ENCODE assay signal across 2 cellular contexts in the genomic region with DNA sequence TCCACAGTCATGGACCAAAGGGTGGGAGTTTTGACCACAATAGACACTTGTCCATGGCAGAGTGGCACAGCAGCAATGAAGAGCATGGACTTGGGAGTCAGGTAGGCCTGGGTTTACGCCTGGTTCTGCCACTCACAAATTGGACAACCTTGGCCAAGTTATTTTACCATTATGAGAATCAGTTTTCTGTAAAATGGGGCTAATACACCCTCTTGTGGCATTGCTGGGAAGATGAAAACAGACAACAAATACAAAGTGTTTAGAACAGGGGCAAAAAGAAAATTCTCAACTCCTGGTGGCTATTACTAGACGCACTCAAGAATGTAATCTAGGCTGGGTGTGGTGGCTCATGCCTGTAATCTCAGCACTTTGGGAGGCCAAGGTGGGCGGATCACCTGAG.
TF ChIP-seq lines count a peak whose summit lies in the region.

No MANE protein-coding gene starts in this region.

TF ChIP-seq in SK-N-SH, 30 proteins besides CTCF, POLR2A, EP300 and RAD21 (continued from another document):
- TF ChIP-seq NRF1 (IDR thresholded peaks at IDR 0.05; ENCODE audit: low read depth, low read length) (no peak), GABPA (IDR thresholded peaks at IDR 0.05; ENCODE audit: low read depth) (no peak), SMC3 (IDR thresholded peaks at IDR 0.05; ENCODE audit: low read depth, low read length) (no peak), CHD2 (IDR thresholded peaks at IDR 0.05; ENCODE audit: low read length, partially characterized antibody) (no peak), NFIC (IDR thresholded peaks at IDR 0.05; ENCODE audit: borderline replicate concordance) (no peak), EZH2phosphoT487 (IDR thresholded peaks at IDR 0.05; ENCODE audit: borderline replicate concordance, low read depth) (no peak), YY1 (IDR thresholded peaks at IDR 0.05; ENCODE audit: low read depth) (no peak), FOXJ3 (CRISPR knock-in tag; IDR thresholded peaks at IDR 0.05) (no peak)
- TF ChIP-seq, protein P1, sequence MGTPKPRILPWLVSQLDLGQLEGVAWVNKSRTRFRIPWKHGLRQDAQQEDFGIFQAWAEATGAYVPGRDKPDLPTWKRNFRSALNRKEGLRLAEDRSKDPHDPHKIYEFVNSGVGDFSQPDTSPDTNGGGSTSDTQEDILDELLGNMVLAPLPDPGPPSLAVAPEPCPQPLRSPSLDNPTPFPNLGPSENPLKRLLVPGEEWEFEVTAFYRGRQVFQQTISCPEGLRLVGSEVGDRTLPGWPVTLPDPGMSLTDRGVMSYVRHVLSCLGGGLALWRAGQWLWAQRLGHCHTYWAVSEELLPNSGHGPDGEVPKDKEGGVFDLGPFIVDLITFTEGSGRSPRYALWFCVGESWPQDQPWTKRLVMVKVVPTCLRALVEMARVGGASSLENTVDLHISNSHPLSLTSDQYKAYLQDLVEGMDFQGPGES (IDR thresholded peaks at IDR 0.05; ENCODE audit: low read depth, low read length), result no peak
- TF ChIP-seq, protein P2, sequence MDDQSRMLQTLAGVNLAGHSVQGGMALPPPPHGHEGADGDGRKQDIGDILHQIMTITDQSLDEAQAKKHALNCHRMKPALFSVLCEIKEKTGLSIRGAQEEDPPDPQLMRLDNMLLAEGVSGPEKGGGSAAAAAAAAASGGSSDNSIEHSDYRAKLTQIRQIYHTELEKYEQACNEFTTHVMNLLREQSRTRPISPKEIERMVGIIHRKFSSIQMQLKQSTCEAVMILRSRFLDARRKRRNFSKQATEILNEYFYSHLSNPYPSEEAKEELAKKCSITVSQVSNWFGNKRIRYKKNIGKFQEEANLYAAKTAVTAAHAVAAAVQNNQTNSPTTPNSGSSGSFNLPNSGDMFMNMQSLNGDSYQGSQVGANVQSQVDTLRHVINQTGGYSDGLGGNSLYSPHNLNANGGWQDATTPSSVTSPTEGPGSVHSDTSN (IDR thresholded peaks at IDR 0.05), result no peak

TF ChIP-seq in SK-N-SH treated with all-trans-retinoic acid at 6 μM for 48 hours, 23 proteins besides CTCF, POLR2A, EP300 and RAD21 (continued from another document):
- TF ChIP-seq, protein P3, sequence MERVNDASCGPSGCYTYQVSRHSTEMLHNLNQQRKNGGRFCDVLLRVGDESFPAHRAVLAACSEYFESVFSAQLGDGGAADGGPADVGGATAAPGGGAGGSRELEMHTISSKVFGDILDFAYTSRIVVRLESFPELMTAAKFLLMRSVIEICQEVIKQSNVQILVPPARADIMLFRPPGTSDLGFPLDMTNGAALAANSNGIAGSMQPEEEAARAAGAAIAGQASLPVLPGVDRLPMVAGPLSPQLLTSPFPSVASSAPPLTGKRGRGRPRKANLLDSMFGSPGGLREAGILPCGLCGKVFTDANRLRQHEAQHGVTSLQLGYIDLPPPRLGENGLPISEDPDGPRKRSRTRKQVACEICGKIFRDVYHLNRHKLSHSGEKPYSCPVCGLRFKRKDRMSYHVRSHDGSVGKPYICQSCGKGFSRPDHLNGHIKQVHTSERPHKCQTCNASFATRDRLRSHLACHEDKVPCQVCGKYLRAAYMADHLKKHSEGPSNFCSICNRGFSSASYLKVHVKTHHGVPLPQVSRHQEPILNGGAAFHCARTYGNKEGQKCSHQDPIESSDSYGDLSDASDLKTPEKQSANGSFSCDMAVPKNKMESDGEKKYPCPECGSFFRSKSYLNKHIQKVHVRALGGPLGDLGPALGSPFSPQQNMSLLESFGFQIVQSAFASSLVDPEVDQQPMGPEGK (CRISPR knock-in tag; IDR thresholded peaks at IDR 0.05; ENCODE audit: borderline replicate concordance), result no peak
- no peak for TF ChIP-seq TCF4 (CRISPR knock-in tag; IDR thresholded peaks at IDR 0.05; ENCODE audit: borderline replicate concordance)
- no peak for TF ChIP-seq TOX (CRISPR knock-in tag; IDR thresholded peaks at IDR 0.05; ENCODE audit: borderline replicate concordance)
- TF ChIP-seq, protein P4, sequence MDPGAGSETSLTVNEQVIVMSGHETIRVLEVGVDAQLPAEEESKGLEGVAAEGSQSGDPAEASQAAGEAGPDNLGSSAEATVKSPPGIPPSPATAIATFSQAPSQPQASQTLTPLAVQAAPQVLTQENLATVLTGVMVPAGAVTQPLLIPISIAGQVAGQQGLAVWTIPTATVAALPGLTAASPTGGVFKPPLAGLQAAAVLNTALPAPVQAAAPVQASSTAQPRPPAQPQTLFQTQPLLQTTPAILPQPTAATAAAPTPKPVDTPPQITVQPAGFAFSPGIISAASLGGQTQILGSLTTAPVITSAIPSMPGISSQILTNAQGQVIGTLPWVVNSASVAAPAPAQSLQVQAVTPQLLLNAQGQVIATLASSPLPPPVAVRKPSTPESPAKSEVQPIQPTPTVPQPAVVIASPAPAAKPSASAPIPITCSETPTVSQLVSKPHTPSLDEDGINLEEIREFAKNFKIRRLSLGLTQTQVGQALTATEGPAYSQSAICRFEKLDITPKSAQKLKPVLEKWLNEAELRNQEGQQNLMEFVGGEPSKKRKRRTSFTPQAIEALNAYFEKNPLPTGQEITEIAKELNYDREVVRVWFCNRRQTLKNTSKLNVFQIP (CRISPR knock-in tag; IDR thresholded peaks at IDR 0.05; ENCODE audit: borderline replicate concordance, low read depth), result no peak
- TF ChIP-seq, protein P5, sequence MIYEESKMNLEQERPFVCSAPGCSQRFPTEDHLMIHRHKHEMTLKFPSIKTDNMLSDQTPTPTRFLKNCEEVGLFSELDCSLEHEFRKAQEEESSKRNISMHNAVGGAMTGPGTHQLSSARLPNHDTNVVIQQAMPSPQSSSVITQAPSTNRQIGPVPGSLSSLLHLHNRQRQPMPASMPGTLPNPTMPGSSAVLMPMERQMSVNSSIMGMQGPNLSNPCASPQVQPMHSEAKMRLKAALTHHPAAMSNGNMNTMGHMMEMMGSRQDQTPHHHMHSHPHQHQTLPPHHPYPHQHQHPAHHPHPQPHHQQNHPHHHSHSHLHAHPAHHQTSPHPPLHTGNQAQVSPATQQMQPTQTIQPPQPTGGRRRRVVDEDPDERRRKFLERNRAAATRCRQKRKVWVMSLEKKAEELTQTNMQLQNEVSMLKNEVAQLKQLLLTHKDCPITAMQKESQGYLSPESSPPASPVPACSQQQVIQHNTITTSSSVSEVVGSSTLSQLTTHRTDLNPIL (CRISPR knock-in tag; IDR thresholded peaks at IDR 0.05; ENCODE audit: low read depth), result no peak
- TF ChIP-seq PPARA (CRISPR knock-in tag; IDR thresholded peaks at IDR 0.05; ENCODE audit: borderline replicate concordance), result no peak
- no peak for TF ChIP-seq RARB (CRISPR knock-in tag; IDR thresholded peaks at IDR 0.05)
- no peak for TF ChIP-seq ISL1 (CRISPR knock-in tag; IDR thresholded peaks at IDR 0.05)
- no peak for TF ChIP-seq ZFP30 (CRISPR knock-in tag; IDR thresholded peaks at IDR 0.05)
